In genomic region chr21:36319406-36319766, GRCh38 we compare ENCODE assay signal across 8 cellular contexts. TPM values are rescaled to one million over a fixed set of nuclear protein-coding genes. Genes with fewer than 3 reads are reported as not detected.
A peak's percentile ranks its signal among the peaks of the same experiment; 100 is the strongest.
DNase-seq lines count a peak whose midpoint lies in the region; ATAC-seq and TF ChIP-seq lines count a peak whose summit lies in the region.
"Not testable (repeated sequence)": the region's sequence is repeated elsewhere in the genome, so short reads cannot be mapped to it uniquely, and the experiment has no call there.

No MANE protein-coding gene starts in this region.

- H3K4me3 ChIP-seq in AG09309 (ENCODE audit: control insufficient read depth, low read depth, low read length) (peak overlapping the region; percentile 43), HL-60 (replicated peaks; ENCODE audit: insufficient read depth, low read length) (peak overlapping the region; percentile 56), adrenal gland (peak overlapping the region in 2 of 4 donors; percentile 86 to 93)

- H3K27me3 Mint-ChIP-seq in T-helper 1 cell treated with Interleukin-12 subunit alpha and Interleukin-12 subunit beta and Interleukin-4 antibody, amounts not matched to agents 30 μg/mL and 1 μg/mL, for 36 hours (ENCODE audit: low read depth); endothelial cell (ENCODE audit: unreplicated experiment); nephron progenitor cell (ENCODE audit: low read depth, poor library complexity); stimulated activated memory B cell treated with anti-CD40 and anti-IgM and Interleukin-4, amounts not matched to agents 10 μg/mL and 1 μg/mL and 100 μg/mL, for 72 hours: not testable (repeated sequence)
- peaks cover 11 to 20% (median 13%) of the 10 kb centered on the region in 3 donors for H3K27me3 Mint-ChIP-seq in immature natural killer cell (ENCODE audit: low read depth in 3 of 3)

- ATAC-seq in stimulated activated memory B cell treated with anti-CD40 and anti-IgM and Interleukin-4, amounts not matched to agents 10 μg/mL and 1 μg/mL and 100 μg/mL, for 72 hours = not testable (repeated sequence)

- peaks cover 24% of the 10 kb centered on the region for H3K4me1 Mint-ChIP-seq in T-helper 1 cell treated with Interleukin-12 subunit alpha and Interleukin-12 subunit beta and Interleukin-4 antibody, amounts not matched to agents 30 μg/mL and 1 μg/mL, for 36 hours (ENCODE audit: low read depth)
- H3K4me1 Mint-ChIP-seq in endothelial cell (ENCODE audit: unreplicated experiment) (peaks cover 25% of the 10 kb centered on the region), immature natural killer cell (peaks cover 37 to 43% of the 10 kb centered on the region in 2 donors), nephron progenitor cell (peaks cover 28% of the 10 kb centered on the region)
- peaks cover 50% of the 10 kb centered on the region for H3K4me1 Mint-ChIP-seq in stimulated activated memory B cell treated with anti-CD40 and anti-IgM and Interleukin-4, amounts not matched to agents 10 μg/mL and 1 μg/mL and 100 μg/mL, for 72 hours

- H3K4me1 ChIP-seq in adrenal gland (replicated peaks in 1 of 2) = peaks cover 23 to 35% of the 10 kb centered on the region in 2 donors

- peaks cover 17% of the 10 kb centered on the region for H3K36me3 Mint-ChIP-seq in T-helper 1 cell treated with Interleukin-12 subunit alpha and Interleukin-12 subunit beta and Interleukin-4 antibody, amounts not matched to agents 30 μg/mL and 1 μg/mL, for 36 hours (ENCODE audit: low read depth)
- not testable (repeated sequence) for H3K36me3 Mint-ChIP-seq in endothelial cell (ENCODE audit: low read depth, unreplicated experiment); immature natural killer cell
- H3K36me3 Mint-ChIP-seq in nephron progenitor cell (ENCODE audit: low read depth) = peaks cover 24% of the 10 kb centered on the region
- H3K36me3 Mint-ChIP-seq in stimulated activated memory B cell treated with anti-CD40 and anti-IgM and Interleukin-4, amounts not matched to agents 10 μg/mL and 1 μg/mL and 100 μg/mL, for 72 hours = peaks cover 17% of the 10 kb centered on the region

- not testable (repeated sequence) for DNase-seq in AG09309 (ENCODE audit: low read depth); HL-60 (ENCODE audit: low read depth in 1 of 2, low spot score in 1 of 2); endothelial cell (ENCODE audit: low spot score); immature natural killer cell
- DNase-seq in adrenal gland (peak in 2 of 7 donors; percentile 38 to 57), nephron progenitor cell (peak; percentile 10)

- 41 to 46% (median 43%) methylated on average over 17 of the region's 17 CpGs for WGBS in adrenal gland, 4 donors

- H3K36me3 ChIP-seq in adrenal gland (replicated peaks in 1 of 2) = not testable (repeated sequence)

- H3K4me3 Mint-ChIP-seq in T-helper 1 cell treated with Interleukin-12 subunit alpha and Interleukin-12 subunit beta and Interleukin-4 antibody, amounts not matched to agents 30 μg/mL and 1 μg/mL, for 36 hours = peak overlapping the region; percentile 89
- H3K4me3 Mint-ChIP-seq in endothelial cell (ENCODE audit: unreplicated experiment) (peak overlapping the region; percentile 86), immature natural killer cell (peak overlapping the region; percentile 89 to 99 (median 95)), nephron progenitor cell (peak overlapping the region; percentile 91)
- peak overlapping the region; percentile 86 for H3K4me3 Mint-ChIP-seq in stimulated activated memory B cell treated with anti-CD40 and anti-IgM and Interleukin-4, amounts not matched to agents 10 μg/mL and 1 μg/mL and 100 μg/mL, for 72 hours

- peak overlapping the region; percentile 90 for H3K27ac ChIP-seq in HL-60 (replicated peaks)
- peak overlapping the region; percentile 51 to 100 (median 97) for H3K27ac ChIP-seq in adrenal gland

- H3K9me3 Mint-ChIP-seq in T-helper 1 cell treated with Interleukin-12 subunit alpha and Interleukin-12 subunit beta and Interleukin-4 antibody, amounts not matched to agents 30 μg/mL and 1 μg/mL, for 36 hours; endothelial cell (ENCODE audit: unreplicated experiment); immature natural killer cell; stimulated activated memory B cell treated with anti-CD40 and anti-IgM and Interleukin-4, amounts not matched to agents 10 μg/mL and 1 μg/mL and 100 μg/mL, for 72 hours: not testable (repeated sequence)
- peaks cover 35% of the 10 kb centered on the region for H3K9me3 Mint-ChIP-seq in nephron progenitor cell

- H3K9me3 ChIP-seq in adrenal gland (replicated peaks in 1 of 3) = not testable (repeated sequence)

- not testable (repeated sequence) for H3K27me3 ChIP-seq in HL-60 (ENCODE audit: insufficient read depth, poor library complexity, severe bottlenecking); adrenal gland

- intact Hi-C loops in adrenal gland (cut with DNase I) = loop anchor here in 1 of 2 donors (10.0 kb wide), 1 partner anchor 65 kb away; no protein-coding TSS in a partner anchor

- not testable (repeated sequence) for TF ChIP-seq CTCF in AG09309 (IDR thresholded peaks at IDR 0.05; ENCODE audit: control insufficient read depth, insufficient read depth, low read depth, low read length, missing control alignments); HL-60 (IDR thresholded peaks at IDR 0.05; ENCODE audit: insufficient read depth, low read length); adrenal gland (IDR thresholded peaks at IDR 0.05); endothelial cell (IDR thresholded peaks at IDR 0.05; ENCODE audit: unreplicated experiment); nephron progenitor cell (IDR thresholded peaks at IDR 0.05)

- not testable (repeated sequence) for TF ChIP-seq POLR2A in adrenal gland (IDR thresholded peaks at IDR 0.05)

- H3K27ac Mint-ChIP-seq in T-helper 1 cell treated with Interleukin-12 subunit alpha and Interleukin-12 subunit beta and Interleukin-4 antibody, amounts not matched to agents 30 μg/mL and 1 μg/mL, for 36 hours = peak overlapping the region; percentile 96
- peak overlapping the region; percentile 80 for H3K27ac Mint-ChIP-seq in endothelial cell (ENCODE audit: unreplicated experiment)
- peak overlapping the region; percentile 94 to 98 (median 96) for H3K27ac Mint-ChIP-seq in immature natural killer cell
- H3K27ac Mint-ChIP-seq in nephron progenitor cell = peak overlapping the region; percentile 96
- peak overlapping the region; percentile 90 for H3K27ac Mint-ChIP-seq in stimulated activated memory B cell treated with anti-CD40 and anti-IgM and Interleukin-4, amounts not matched to agents 10 μg/mL and 1 μg/mL and 100 μg/mL, for 72 hours

RNA-seq across cellular contexts. Expression of gene MORC3, which starts 0.6 kb away (rescaled TPM):
- total RNA-seq in adrenal gland = 10 to 100 TPM; 17.6 to 32.4 (median 25.7) TPM
- 10 to 100 TPM; 12.5 to 23.7 (median 19.6) TPM for polyA plus RNA-seq in adrenal gland
- 43.0 TPM for total RNA-seq in endothelial cell (ENCODE audit: unreplicated experiment)
- polyA plus RNA-seq in immature natural killer cell = 10 to 100 TPM; 22.0 to 40.6 (median 25.1) TPM
